In the genomic region with DNA sequence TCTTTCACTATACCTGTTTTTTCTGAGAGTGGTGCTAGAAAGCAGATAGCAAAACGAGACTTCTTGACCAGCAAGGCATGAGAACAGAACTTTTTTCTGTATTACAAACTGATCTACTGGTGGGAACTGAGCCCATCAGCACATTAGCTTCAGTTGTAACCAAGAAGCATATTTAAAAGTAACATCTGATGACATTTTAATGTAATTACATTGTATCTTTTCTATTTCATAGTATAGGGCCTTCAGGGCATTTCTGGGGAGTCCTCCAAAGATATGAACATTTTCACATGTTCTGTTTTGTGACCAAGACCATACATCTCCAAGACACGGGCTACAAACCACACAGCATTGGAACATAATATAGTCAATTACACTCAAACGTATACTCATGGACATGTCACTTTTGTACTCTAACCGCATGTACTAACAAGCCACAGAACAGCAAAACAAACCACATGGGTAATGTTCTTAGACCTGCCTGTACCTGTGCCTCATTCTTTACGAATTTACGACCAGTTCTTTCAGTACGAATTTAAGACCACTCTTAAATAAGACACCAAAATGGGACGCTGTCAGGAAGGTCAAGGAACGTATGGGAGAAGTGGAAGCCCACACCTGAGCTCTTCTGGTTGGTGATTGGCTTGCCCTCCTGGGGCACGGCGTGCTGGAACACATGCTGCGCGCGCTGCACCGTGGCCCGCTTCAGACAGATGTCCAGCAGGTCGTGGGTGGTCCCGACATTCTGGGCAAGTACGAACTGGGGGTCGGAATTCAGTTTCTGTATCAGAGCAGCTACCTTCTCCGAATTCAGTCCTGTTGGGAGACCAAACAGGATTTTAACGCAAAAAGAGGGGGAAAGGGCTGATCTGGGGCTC, we compare ENCODE assay signal across 9 cellular contexts. TPM values are rescaled to one million over a fixed set of nuclear protein-coding genes. Genes with fewer than 3 reads are reported as not detected.
DNase-seq lines count a peak whose midpoint lies in the region; ATAC-seq and TF ChIP-seq lines count a peak whose summit lies in the region.
"Had no signal": no experiment of that assay in that cellular context is flagged by ENCODE, and none has a peak within 500 bp of the region (broad histone marks: within the 10 kb centered on the region; RNA-seq: fewer than 3 reads in every experiment).

No MANE protein-coding gene starts in this region.

- H3K4me1 Mint-ChIP-seq in glutamatergic neuron (ENCODE audit: low read depth, unreplicated experiment) = peaks cover 12% of the 10 kb centered on the region

- TF ChIP-seq CTCF in glutamatergic neuron (IDR thresholded peaks at IDR 0.05; ENCODE audit: partially characterized antibody, unreplicated experiment) (no peak), parathyroid adenoma (IDR thresholded peaks at IDR 0.05) (no peak)

- H3K36me3 ChIP-seq in NT2/D1 (ENCODE audit: insufficient read depth, insufficient read length, low read length) = peaks cover 42% of the 10 kb centered on the region
- no peaks in the 10 kb centered on the region for H3K36me3 ChIP-seq in parathyroid adenoma (ENCODE audit: control insufficient read depth, insufficient read depth, low read length)

- DNase-seq in NCI-H1417 (lab: John Stamatoyannopoulos, UW) (peak; percentile 25 to 73 (median 71)), NCI-H1417 treated with DMSO at 0.1 percent for 48 hours (lab: John Stamatoyannopoulos, UW) (no peak), NT2/D1 (ENCODE audit: low read depth, low spot score) (peak; percentile 3), glutamatergic neuron (peak; percentile 61)
- peak; percentile 9 for DNase-seq in activated T-helper 9 cell treated with anti-CD3 and anti-CD28 coated beads, Interleukin-2, amount 50 U/mL, for 16 hours (ENCODE audit: low read depth)

- no peaks in the 10 kb centered on the region for H3K4me1 ChIP-seq in NT2/D1 (ENCODE audit: insufficient read depth, insufficient read length)
- H3K4me1 ChIP-seq in parathyroid adenoma = peaks cover 9% of the 10 kb centered on the region

- ATAC-seq in HG02798 (IDR thresholded peaks at IDR 0.05; ENCODE audit: poor library complexity, unreplicated experiment) (peak; percentile 50), HG03565 (IDR thresholded peaks at IDR 0.05; ENCODE audit: unreplicated experiment) (no peak)

- peak overlapping the region; percentile 78 for H3K4me3 ChIP-seq in NT2/D1 (ENCODE audit: insufficient read length, low read depth)
- peak overlapping the region; percentile 71 for H3K4me3 ChIP-seq in parathyroid adenoma (ENCODE audit: low read depth, low read length)

- peak overlapping the region; percentile 99 for H2AFZ ChIP-seq in parathyroid adenoma

- H3K79me2 ChIP-seq in parathyroid adenoma = peaks cover 7% of the 10 kb centered on the region

- peaks cover 6% of the 10 kb centered on the region for H3K27me3 Mint-ChIP-seq in glutamatergic neuron (ENCODE audit: unreplicated experiment)

- peak overlapping the region; percentile 57 for H3K4me2 ChIP-seq in parathyroid adenoma (ENCODE audit: low read length)

- no peaks in the 10 kb centered on the region for H3K36me3 Mint-ChIP-seq in glutamatergic neuron (ENCODE audit: unreplicated experiment)

- H3K9me3 ChIP-seq in NT2/D1 (ENCODE audit: insufficient read depth, low read length) (no peaks in the 10 kb centered on the region), parathyroid adenoma (ENCODE audit: control insufficient read depth, low read length) (no peaks in the 10 kb centered on the region)

- H3K4me3 Mint-ChIP-seq in glutamatergic neuron (ENCODE audit: unreplicated experiment) = peak overlapping the region; percentile 98

- peak overlapping the region; percentile 92 for H3K9ac ChIP-seq in NT2/D1 (ENCODE audit: insufficient read length, low read depth)
- H3K9ac ChIP-seq in parathyroid adenoma = no peak overlapping the region

- peaks cover 5% of the 10 kb centered on the region for H3K9me3 Mint-ChIP-seq in glutamatergic neuron (ENCODE audit: unreplicated experiment)

- peak overlapping the region; percentile 96 for H3K27ac Mint-ChIP-seq in glutamatergic neuron (ENCODE audit: unreplicated experiment)

- H3K27ac ChIP-seq in parathyroid adenoma = no peak overlapping the region

- H3K27me3 ChIP-seq in NT2/D1 (ENCODE audit: insufficient read depth, insufficient read length) = no peaks in the 10 kb centered on the region
- H3K27me3 ChIP-seq in parathyroid adenoma (ENCODE audit: control insufficient read depth, insufficient read depth, low read length) = no peaks in the 10 kb centered on the region

RNA-seq across cellular contexts. Expression of a gene that starts 0.8 kb away (rescaled TPM):
- 103 TPM for total RNA-seq in glutamatergic neuron (ENCODE audit: unreplicated experiment)

RNA-seq across cellular contexts. Expression of a gene that starts 42.9 kb away (rescaled TPM):
- total RNA-seq in glutamatergic neuron (ENCODE audit: unreplicated experiment) = not detected
- total RNA-seq: pulmonary artery endothelial cell had no signal

RNA-seq across cellular contexts. Expression of a gene that starts 55.4 kb away (rescaled TPM):
- not detected for total RNA-seq in glutamatergic neuron (ENCODE audit: unreplicated experiment)
